In the genomic region with DNA sequence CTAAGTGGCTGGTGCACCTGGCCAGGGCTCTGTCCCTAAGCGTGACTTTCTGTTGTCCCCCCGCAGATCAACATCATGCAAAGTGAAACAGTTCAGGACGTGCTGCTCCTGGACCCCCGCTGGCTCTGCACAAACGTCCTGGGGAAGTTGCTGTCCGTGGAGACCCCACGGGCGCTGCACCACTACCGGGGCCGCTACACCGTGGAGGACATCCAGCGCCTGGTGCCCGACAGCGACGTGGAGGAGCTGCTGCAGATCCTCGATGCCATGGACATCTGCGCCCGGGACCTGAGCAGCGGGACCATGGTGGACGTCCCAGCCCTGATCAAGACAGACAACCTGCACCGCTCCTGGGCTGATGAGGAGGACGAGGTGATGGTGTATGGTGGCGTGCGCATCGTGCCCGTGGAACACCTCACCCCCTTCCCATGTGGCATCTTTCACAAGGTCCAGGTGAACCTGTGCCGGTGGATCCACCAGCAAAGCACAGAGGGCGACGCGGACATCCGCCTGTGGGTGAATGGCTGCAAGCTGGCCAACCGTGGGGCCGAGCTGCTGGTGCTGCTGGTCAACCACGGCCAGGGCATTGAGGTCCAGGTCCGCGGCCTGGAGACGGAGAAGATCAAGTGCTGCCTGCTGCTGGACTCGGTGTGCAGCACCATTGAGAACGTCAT, we compare ENCODE assay signal across 1 cellular context.
TF ChIP-seq lines count a peak whose summit lies in the region.

No MANE protein-coding gene starts in this region.

TF ChIP-seq in K562, 482 proteins besides CTCF, POLR2A, EP300 and RAD21:
- no peak for TF ChIP-seq HMGN3 (IDR thresholded peaks at IDR 0.05; ENCODE audit: borderline replicate concordance, extremely low read depth, insufficient read length, low read depth, low read length)
- TF ChIP-seq POLR2G (IDR thresholded peaks at IDR 0.05; ENCODE audit: low read depth, low read length) = 0 out of 2 replicates have a peak, but pooled peaks have one; percentile 30
TF ChIP-seq in K562: peak in this region for 1.
